In genomic region chr20:64056889-64057627, GRCh38 we compare ENCODE assay signal across 1 cellular context.
TF ChIP-seq lines count a peak whose summit lies in the region.

No MANE protein-coding gene starts in this region.

TF ChIP-seq in HepG2, 621 proteins besides CTCF, POLR2A, EP300 and RAD21 (continued from another document):
- TF ChIP-seq AKNA (CRISPR knock-in tag; IDR thresholded peaks at IDR 0.05; ENCODE audit: borderline replicate concordance) (no peak), ZNF660 (CRISPR knock-in tag; IDR thresholded peaks at IDR 0.05; ENCODE audit: borderline replicate concordance, low read depth) (no peak; the same call in 1 of the 2 replicates), TBL1XR1 (IDR thresholded peaks at IDR 0.05; ENCODE audit: borderline replicate concordance, low read length, partially characterized antibody) (no peak), KMT2B (CRISPR knock-in tag; IDR thresholded peaks at IDR 0.05) (no peak; the same call in 1 of the 2 replicates), ZNF615 (CRISPR knock-in tag; IDR thresholded peaks at IDR 0.05; ENCODE audit: borderline replicate concordance) (no peak), EED (CRISPR knock-in tag; IDR thresholded peaks at IDR 0.05) (no peak), NFE2L1 (CRISPR knock-in tag; IDR thresholded peaks at IDR 0.05; ENCODE audit: borderline replicate concordance) (peak; percentile 74; the same call in 1 of the 2 replicates), ZNF224 (CRISPR knock-in tag; IDR thresholded peaks at IDR 0.05) (no peak), ZNF44 (CRISPR knock-in tag; IDR thresholded peaks at IDR 0.05) (no peak), ZNF605 (CRISPR knock-in tag; IDR thresholded peaks at IDR 0.05) (0 out of 2 replicates have a peak, but pooled peaks have one; percentile 44), FOXJ3 (CRISPR knock-in tag; IDR thresholded peaks at IDR 0.05; ENCODE audit: borderline replicate concordance) (no peak), RBM39 (IDR thresholded peaks at IDR 0.05; ENCODE audit: low read depth, low read length, poor library complexity, severe bottlenecking) (no peak), ZNF572 (CRISPR knock-in tag; IDR thresholded peaks at IDR 0.05) (peak; percentile 15), HOXA7 (CRISPR knock-in tag; IDR thresholded peaks at IDR 0.05) (no peak), RBM22 (optimal IDR thresholded peaks at IDR 0.05; ENCODE audit: low read length) (no peak), TBP (CRISPR knock-in tag; IDR thresholded peaks at IDR 0.05) (no peak), XRCC5 (optimal IDR thresholded peaks at IDR 0.05; ENCODE audit: low read length) (no peak), ZNF460 (CRISPR knock-in tag; IDR thresholded peaks at IDR 0.05; ENCODE audit: borderline replicate concordance) (no peak), GPN1 (CRISPR knock-in tag; IDR thresholded peaks at IDR 0.05; ENCODE audit: borderline replicate concordance) (no peak; the same call in 1 of the 2 replicates)
